Comparison of ENCODE assay signal across 10 cellular contexts in genomic region chr7:45888185-45888992, GRCh38. TPM values are rescaled to one million over a fixed set of nuclear protein-coding genes. Genes with fewer than 3 reads are reported as not detected.
A peak's percentile ranks its signal among the peaks of the same experiment; 100 is the strongest.
DNase-seq lines count a peak whose midpoint lies in the region; ATAC-seq and TF ChIP-seq lines count a peak whose summit lies in the region.
"Had no signal": no experiment of that assay in that cellular context is flagged by ENCODE, and none has a peak within 500 bp of the region (broad histone marks: within the 10 kb centered on the region; RNA-seq: fewer than 3 reads in every experiment).

Gene IGFBP1, plus strand, starts transcription at chr7:45888488. Its CDS starts 165 bp downstream, at chr7:45888653.

- TF ChIP-seq CTCF in colonic mucosa (IDR thresholded peaks at IDR 0.05) (no peak), right lobe of liver (IDR thresholded peaks at IDR 0.05) (no peak), Peyer's patch (IDR thresholded peaks at IDR 0.05) (no peak)

- 4% methylated on average over 5 of the region's 73 CpGs for WGBS in right lobe of liver (ENCODE audit: insufficient coverage, low coverage, low lambda C conversion rate, missing lambda C conversion rate)

- ATAC-seq in right lobe of liver (peak; percentile 14 to 69 (median 32)), GM18873 (IDR thresholded peaks at IDR 0.05; ENCODE audit: low FRiP score, unreplicated experiment) (no peak), HG03565 (IDR thresholded peaks at IDR 0.05; ENCODE audit: unreplicated experiment) (no peak), GM21723 (IDR thresholded peaks at IDR 0.05; ENCODE audit: unreplicated experiment) (no peak)

- peaks cover 23% of the 10 kb centered on the region for H3K27me3 ChIP-seq in colonic mucosa
- H3K27me3 ChIP-seq in right lobe of liver: no peaks in the 10 kb centered on the region
- peaks cover 0 to 5% of the 10 kb centered on the region in 2 donors for H3K27me3 ChIP-seq in Peyer's patch

- H3K36me3 ChIP-seq in colonic mucosa (no peaks in the 10 kb centered on the region), right lobe of liver (peaks cover 0 to 31% (median 9%) of the 10 kb centered on the region in 4 donors), Peyer's patch (no peaks in the 10 kb centered on the region)

- H3K4me3 ChIP-seq in colonic mucosa: peak within 1 kb of the TSS; percentile 4
- peak within 1 kb of the TSS; percentile 48 to 64 (median 64) for H3K4me3 ChIP-seq in right lobe of liver
- peak within 1 kb of the TSS in 2 of 4 donors; percentile 35 to 36 for H3K4me3 ChIP-seq in Peyer's patch

- intact Hi-C loops in colonic mucosa (cut with DNase I): no loop called here
- intact Hi-C loops in right lobe of liver (cut with DNase I): loop anchor here in 1 of 2 donors (10.0 kb wide), 1 partner anchor 184 kb away; no protein-coding TSS in a partner anchor

- H3K9me3 ChIP-seq in colonic mucosa (no peaks in the 10 kb centered on the region), right lobe of liver (no peaks in the 10 kb centered on the region), Peyer's patch (no peaks in the 10 kb centered on the region)

- peak; percentile 12 for DNase-seq in stimulated activated CD4-positive, alpha-beta T cell treated with anti-CD3 and anti-CD28 coated beads, Interleukin-15, amount 100 ng/mL, for 24 hours
- no peak for DNase-seq in stimulated activated CD4-positive, alpha-beta T cell treated with anti-CD3 and anti-CD28 coated beads, Interleukin-4, amount 100 ng/mL, for 24 hours
- DNase-seq in colonic mucosa: no peak
- peak; percentile 79 to 95 (median 81) for DNase-seq in right lobe of liver
- DNase-seq in Peyer's patch: no peak
- DNase-seq: activated CD8-positive, alpha-beta memory T cell treated with anti-CD3 and anti-CD28 coated beads, Interleukin-2, amount 50 U/mL, for 4 hours had no signal

- H3K27ac ChIP-seq in colonic mucosa: no peak within 1 kb of the TSS
- peak within 1 kb of the TSS; percentile 93 to 98 (median 98) for H3K27ac ChIP-seq in right lobe of liver
- H3K27ac ChIP-seq in Peyer's patch: no peak within 1 kb of the TSS

- TF ChIP-seq POLR2A in right lobe of liver (IDR thresholded peaks at IDR 0.05): peak; percentile 98
- no peak for TF ChIP-seq POLR2A in Peyer's patch (IDR thresholded peaks at IDR 0.05)

- H3K4me1 ChIP-seq in colonic mucosa (peaks cover 3% of the 10 kb centered on the region), right lobe of liver (peaks cover 0 to 42% (median 14%) of the 10 kb centered on the region in 4 donors), Peyer's patch (peaks cover 0 to 13% (median 0%) of the 10 kb centered on the region in 4 donors)

- H3K9ac ChIP-seq in colonic mucosa (ENCODE audit: low read depth in 2 of 2, low read length in 2 of 2): no peak within 1 kb of the TSS

RNA-seq across cellular contexts. Expression of gene IGFBP1, which starts in this region (rescaled TPM):
- total RNA-seq in colonic mucosa: under 1 TPM in 1 of 2 donors, not detected in 1; 0.49 TPM
- total RNA-seq in right lobe of liver: 100 to 1,000 TPM in 5 of 6 experiments, 1 to 10 TPM in 1; 7.7 to 566 (median 283) TPM
- not detected for total RNA-seq in Peyer's patch
- total RNA-seq: posterior vena cava had no signal

Comparison
In these comparisons a context has a peak if more than half of its experiments do, and no peak if none do; other contexts are left out.
1. RNA of gene IGFBP1 (total RNA-seq): 7.7 to 566 TPM in right lobe of liver; 0.49 TPM in colonic mucosa and not detected in Peyer's patch; every median in the first group is over 4 times any median in the second.
2. DNase-seq: peak in stimulated activated CD4-positive, alpha-beta T cell treated with anti-CD3 and anti-CD28 coated beads, Interleukin-15, amount 100 ng/mL, for 24 hours (single experiment) and right lobe of liver (3 of 3); none in stimulated activated CD4-positive, alpha-beta T cell treated with anti-CD3 and anti-CD28 coated beads, Interleukin-4, amount 100 ng/mL, for 24 hours (single experiment), colonic mucosa (single experiment) and Peyer's patch (0 of 3).
3. H3K27ac ChIP-seq: peak in right lobe of liver (3 of 3); none in colonic mucosa (single experiment) and Peyer's patch (0 of 4).
4. ATAC-seq: peak in right lobe of liver (4 of 4); none in GM18873 (single experiment), HG03565 (single experiment) and GM21723 (single experiment).